1 cellular context compared by ENCODE assay signal in genomic region chr1:30779294-30780071, GRCh38.
A peak's percentile ranks its signal among the peaks of the same experiment; 100 is the strongest.
TF ChIP-seq lines count a peak whose summit lies in the region.

No MANE protein-coding gene starts in this region.

TF ChIP-seq in K562, 482 proteins besides CTCF, POLR2A, EP300 and RAD21 (continued from another document and continues in another):
- TF ChIP-seq, protein P1, sequence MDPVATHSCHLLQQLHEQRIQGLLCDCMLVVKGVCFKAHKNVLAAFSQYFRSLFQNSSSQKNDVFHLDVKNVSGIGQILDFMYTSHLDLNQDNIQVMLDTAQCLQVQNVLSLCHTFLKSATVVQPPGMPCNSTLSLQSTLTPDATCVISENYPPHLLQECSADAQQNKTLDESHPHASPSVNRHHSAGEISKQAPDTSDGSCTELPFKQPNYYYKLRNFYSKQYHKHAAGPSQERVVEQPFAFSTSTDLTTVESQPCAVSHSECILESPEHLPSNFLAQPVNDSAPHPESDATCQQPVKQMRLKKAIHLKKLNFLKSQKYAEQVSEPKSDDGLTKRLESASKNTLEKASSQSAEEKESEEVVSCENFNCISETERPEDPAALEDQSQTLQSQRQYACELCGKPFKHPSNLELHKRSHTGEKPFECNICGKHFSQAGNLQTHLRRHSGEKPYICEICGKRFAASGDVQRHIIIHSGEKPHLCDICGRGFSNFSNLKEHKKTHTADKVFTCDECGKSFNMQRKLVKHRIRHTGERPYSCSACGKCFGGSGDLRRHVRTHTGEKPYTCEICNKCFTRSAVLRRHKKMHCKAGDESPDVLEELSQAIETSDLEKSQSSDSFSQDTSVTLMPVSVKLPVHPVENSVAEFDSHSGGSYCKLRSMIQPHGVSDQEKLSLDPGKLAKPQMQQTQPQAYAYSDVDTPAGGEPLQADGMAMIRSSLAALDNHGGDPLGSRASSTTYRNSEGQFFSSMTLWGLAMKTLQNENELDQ (CRISPR knock-in tag; IDR thresholded peaks at IDR 0.05; ENCODE audit: borderline replicate concordance), result 0 out of 2 replicates have a peak, but pooled peaks have one; percentile 40
- TF ChIP-seq FOXA3 (CRISPR knock-in tag; conservative IDR thresholded peaks at IDR 0.05 in 1 of 2, IDR thresholded peaks at IDR 0.05 in 1 of 2) (no peak), ZNF444 (CRISPR knock-in tag; IDR thresholded peaks at IDR 0.05) (no peak; the same call in 1 of the 2 replicates), NFE2 (IDR thresholded peaks at IDR 0.05; ENCODE audit: low read depth) (no peak), MYC (IDR thresholded peaks at IDR 0.05; ENCODE audit: low read depth, low read length) (no peak), MYC (CRISPR knock-in tag; IDR thresholded peaks at IDR 0.05; ENCODE audit: borderline replicate concordance, low read depth) (no peak), ZC3H4 (CRISPR knock-in tag; IDR thresholded peaks at IDR 0.05; ENCODE audit: borderline replicate concordance) (peak; percentile 8; the same call in 1 of the 2 replicates), ZBTB2 (IDR thresholded peaks at IDR 0.05) (0 out of 2 replicates have a peak, but pooled peaks have one; percentile 26), SRSF9 (IDR thresholded peaks at IDR 0.05; ENCODE audit: borderline replicate concordance, low read depth, low read length) (no peak), U2AF1 (optimal IDR thresholded peaks at IDR 0.05; ENCODE audit: low read depth, low read length) (no peak), RBM39 (optimal IDR thresholded peaks at IDR 0.05; ENCODE audit: low read depth, low read length) (no peak), PHF8 (IDR thresholded peaks at IDR 0.05; ENCODE audit: borderline replicate concordance, low read length) (no peak), SRSF3 (IDR thresholded peaks at IDR 0.05; ENCODE audit: insufficient read depth, low read length) (no peak), MLLT1 (IDR thresholded peaks at IDR 0.05) (0 out of 4 replicates have a peak, but pooled peaks have one; percentile 18 to 20), TARDBP (IDR thresholded peaks at IDR 0.05) (0 out of 2 replicates have a peak, but pooled peaks have one; percentile 38), SUPT5H (IDR thresholded peaks at IDR 0.05) (no peak; the same call in 1 of the 2 replicates), CHD2 (IDR thresholded peaks at IDR 0.05; ENCODE audit: low read depth, low read length) (no peak), KAT7 (CRISPR knock-in tag; IDR thresholded peaks at IDR 0.05; ENCODE audit: borderline replicate concordance) (no peak; the same call in 1 of the 2 replicates), SIN3A (IDR thresholded peaks at IDR 0.05; ENCODE audit: borderline replicate concordance in 2 of 2, control insufficient read depth in 1 of 2, low read depth in 2 of 2, low read length in 2 of 2) (no peak), PURB (CRISPR knock-in tag; IDR thresholded peaks at IDR 0.05; ENCODE audit: low read depth) (no peak), ATF1 (CRISPR knock-in tag; IDR thresholded peaks at IDR 0.05) (no peak), ATF1 (tag; IDR thresholded peaks at IDR 0.05) (0 out of 2 replicates have a peak, but pooled peaks have one; percentile 8), SPI1 (IDR thresholded peaks at IDR 0.05; ENCODE audit: borderline replicate concordance, low read depth, low read length) (no peak), ZNF197 (CRISPR knock-in tag; IDR thresholded peaks at IDR 0.05; ENCODE audit: low read depth) (peak; percentile 88), FOXJ2 (tag; IDR thresholded peaks at IDR 0.05) (no peak), SAP30 (IDR thresholded peaks at IDR 0.05; ENCODE audit: borderline replicate concordance, insufficient read depth, low read depth, low read length, poor library complexity, severe bottlenecking) (no peak), YY1 (IDR thresholded peaks at IDR 0.05; ENCODE audit: borderline replicate concordance in 1 of 3, control insufficient read depth in 1 of 3, extremely low read depth in 1 of 3, insufficient read depth in 3 of 3, insufficient read length in 1 of 3, insufficient replicate concordance in 2 of 3, low read depth in 1 of 3, low read length in 2 of 3) (peak in 1 of 3 experiments; percentile 55), L3MBTL2 (IDR thresholded peaks at IDR 0.05) (peak; percentile 45; the same call in 1 of the 2 replicates), ZFPM2 (CRISPR knock-in tag; IDR thresholded peaks at IDR 0.05) (no peak), TFAP4 (CRISPR knock-in tag; IDR thresholded peaks at IDR 0.05; ENCODE audit: borderline replicate concordance) (peak; percentile 77; the same call in 1 of the 2 replicates)
- TF ChIP-seq, protein P2, sequence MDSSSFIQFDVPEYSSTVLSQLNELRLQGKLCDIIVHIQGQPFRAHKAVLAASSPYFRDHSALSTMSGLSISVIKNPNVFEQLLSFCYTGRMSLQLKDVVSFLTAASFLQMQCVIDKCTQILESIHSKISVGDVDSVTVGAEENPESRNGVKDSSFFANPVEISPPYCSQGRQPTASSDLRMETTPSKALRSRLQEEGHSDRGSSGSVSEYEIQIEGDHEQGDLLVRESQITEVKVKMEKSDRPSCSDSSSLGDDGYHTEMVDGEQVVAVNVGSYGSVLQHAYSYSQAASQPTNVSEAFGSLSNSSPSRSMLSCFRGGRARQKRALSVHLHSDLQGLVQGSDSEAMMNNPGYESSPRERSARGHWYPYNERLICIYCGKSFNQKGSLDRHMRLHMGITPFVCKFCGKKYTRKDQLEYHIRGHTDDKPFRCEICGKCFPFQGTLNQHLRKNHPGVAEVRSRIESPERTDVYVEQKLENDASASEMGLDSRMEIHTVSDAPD (CRISPR knock-in tag; IDR thresholded peaks at IDR 0.05), result no peak
- TF ChIP-seq, protein P3, sequence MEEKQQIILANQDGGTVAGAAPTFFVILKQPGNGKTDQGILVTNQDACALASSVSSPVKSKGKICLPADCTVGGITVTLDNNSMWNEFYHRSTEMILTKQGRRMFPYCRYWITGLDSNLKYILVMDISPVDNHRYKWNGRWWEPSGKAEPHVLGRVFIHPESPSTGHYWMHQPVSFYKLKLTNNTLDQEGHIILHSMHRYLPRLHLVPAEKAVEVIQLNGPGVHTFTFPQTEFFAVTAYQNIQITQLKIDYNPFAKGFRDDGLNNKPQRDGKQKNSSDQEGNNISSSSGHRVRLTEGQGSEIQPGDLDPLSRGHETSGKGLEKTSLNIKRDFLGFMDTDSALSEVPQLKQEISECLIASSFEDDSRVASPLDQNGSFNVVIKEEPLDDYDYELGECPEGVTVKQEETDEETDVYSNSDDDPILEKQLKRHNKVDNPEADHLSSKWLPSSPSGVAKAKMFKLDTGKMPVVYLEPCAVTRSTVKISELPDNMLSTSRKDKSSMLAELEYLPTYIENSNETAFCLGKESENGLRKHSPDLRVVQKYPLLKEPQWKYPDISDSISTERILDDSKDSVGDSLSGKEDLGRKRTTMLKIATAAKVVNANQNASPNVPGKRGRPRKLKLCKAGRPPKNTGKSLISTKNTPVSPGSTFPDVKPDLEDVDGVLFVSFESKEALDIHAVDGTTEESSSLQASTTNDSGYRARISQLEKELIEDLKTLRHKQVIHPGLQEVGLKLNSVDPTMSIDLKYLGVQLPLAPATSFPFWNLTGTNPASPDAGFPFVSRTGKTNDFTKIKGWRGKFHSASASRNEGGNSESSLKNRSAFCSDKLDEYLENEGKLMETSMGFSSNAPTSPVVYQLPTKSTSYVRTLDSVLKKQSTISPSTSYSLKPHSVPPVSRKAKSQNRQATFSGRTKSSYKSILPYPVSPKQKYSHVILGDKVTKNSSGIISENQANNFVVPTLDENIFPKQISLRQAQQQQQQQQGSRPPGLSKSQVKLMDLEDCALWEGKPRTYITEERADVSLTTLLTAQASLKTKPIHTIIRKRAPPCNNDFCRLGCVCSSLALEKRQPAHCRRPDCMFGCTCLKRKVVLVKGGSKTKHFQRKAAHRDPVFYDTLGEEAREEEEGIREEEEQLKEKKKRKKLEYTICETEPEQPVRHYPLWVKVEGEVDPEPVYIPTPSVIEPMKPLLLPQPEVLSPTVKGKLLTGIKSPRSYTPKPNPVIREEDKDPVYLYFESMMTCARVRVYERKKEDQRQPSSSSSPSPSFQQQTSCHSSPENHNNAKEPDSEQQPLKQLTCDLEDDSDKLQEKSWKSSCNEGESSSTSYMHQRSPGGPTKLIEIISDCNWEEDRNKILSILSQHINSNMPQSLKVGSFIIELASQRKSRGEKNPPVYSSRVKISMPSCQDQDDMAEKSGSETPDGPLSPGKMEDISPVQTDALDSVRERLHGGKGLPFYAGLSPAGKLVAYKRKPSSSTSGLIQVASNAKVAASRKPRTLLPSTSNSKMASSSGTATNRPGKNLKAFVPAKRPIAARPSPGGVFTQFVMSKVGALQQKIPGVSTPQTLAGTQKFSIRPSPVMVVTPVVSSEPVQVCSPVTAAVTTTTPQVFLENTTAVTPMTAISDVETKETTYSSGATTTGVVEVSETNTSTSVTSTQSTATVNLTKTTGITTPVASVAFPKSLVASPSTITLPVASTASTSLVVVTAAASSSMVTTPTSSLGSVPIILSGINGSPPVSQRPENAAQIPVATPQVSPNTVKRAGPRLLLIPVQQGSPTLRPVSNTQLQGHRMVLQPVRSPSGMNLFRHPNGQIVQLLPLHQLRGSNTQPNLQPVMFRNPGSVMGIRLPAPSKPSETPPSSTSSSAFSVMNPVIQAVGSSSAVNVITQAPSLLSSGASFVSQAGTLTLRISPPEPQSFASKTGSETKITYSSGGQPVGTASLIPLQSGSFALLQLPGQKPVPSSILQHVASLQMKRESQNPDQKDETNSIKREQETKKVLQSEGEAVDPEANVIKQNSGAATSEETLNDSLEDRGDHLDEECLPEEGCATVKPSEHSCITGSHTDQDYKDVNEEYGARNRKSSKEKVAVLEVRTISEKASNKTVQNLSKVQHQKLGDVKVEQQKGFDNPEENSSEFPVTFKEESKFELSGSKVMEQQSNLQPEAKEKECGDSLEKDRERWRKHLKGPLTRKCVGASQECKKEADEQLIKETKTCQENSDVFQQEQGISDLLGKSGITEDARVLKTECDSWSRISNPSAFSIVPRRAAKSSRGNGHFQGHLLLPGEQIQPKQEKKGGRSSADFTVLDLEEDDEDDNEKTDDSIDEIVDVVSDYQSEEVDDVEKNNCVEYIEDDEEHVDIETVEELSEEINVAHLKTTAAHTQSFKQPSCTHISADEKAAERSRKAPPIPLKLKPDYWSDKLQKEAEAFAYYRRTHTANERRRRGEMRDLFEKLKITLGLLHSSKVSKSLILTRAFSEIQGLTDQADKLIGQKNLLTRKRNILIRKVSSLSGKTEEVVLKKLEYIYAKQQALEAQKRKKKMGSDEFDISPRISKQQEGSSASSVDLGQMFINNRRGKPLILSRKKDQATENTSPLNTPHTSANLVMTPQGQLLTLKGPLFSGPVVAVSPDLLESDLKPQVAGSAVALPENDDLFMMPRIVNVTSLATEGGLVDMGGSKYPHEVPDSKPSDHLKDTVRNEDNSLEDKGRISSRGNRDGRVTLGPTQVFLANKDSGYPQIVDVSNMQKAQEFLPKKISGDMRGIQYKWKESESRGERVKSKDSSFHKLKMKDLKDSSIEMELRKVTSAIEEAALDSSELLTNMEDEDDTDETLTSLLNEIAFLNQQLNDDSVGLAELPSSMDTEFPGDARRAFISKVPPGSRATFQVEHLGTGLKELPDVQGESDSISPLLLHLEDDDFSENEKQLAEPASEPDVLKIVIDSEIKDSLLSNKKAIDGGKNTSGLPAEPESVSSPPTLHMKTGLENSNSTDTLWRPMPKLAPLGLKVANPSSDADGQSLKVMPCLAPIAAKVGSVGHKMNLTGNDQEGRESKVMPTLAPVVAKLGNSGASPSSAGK (IDR thresholded peaks at IDR 0.05), result no peak
- TF ChIP-seq, protein P4, sequence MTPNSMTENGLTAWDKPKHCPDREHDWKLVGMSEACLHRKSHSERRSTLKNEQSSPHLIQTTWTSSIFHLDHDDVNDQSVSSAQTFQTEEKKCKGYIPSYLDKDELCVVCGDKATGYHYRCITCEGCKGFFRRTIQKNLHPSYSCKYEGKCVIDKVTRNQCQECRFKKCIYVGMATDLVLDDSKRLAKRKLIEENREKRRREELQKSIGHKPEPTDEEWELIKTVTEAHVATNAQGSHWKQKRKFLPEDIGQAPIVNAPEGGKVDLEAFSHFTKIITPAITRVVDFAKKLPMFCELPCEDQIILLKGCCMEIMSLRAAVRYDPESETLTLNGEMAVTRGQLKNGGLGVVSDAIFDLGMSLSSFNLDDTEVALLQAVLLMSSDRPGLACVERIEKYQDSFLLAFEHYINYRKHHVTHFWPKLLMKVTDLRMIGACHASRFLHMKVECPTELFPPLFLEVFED (CRISPR knock-in tag; conservative IDR thresholded peaks at IDR 0.05), result peak; percentile 81; the same call in 1 of the 2 replicates
